8 cellular contexts compared by ENCODE assay signal in genomic region chr17:79919164-79919585, GRCh38.
A peak's percentile ranks its signal among the peaks of the same experiment; 100 is the strongest.
DNase-seq lines count a peak whose midpoint lies in the region; ATAC-seq and TF ChIP-seq lines count a peak whose summit lies in the region.

No MANE protein-coding gene starts in this region.

- CTCF ChIA-PET in MCF 10A (lab: Yijun Ruan, JAX): interaction anchor here (0.6 to 2.4 kb wide), 8 partner anchors 75 to 749 kb away, joined by 3 to 16 read pairs (median 3); partner anchors contain the start of gene CBX4

- H3K9me3 Mint-ChIP-seq in MCF 10A (ENCODE audit: unreplicated experiment) (no peaks in the 10 kb centered on the region), HFFc6 (no peaks in the 10 kb centered on the region)
- H3K9me3 Mint-ChIP-seq in effector memory CD8-positive, alpha-beta T cell: no peaks in the 10 kb centered on the region

- TF ChIP-seq POLR2A in suprapubic skin (IDR thresholded peaks at IDR 0.05): no peak

- BruUV-seq in MCF 10A (replicated peaks; lab: Mats Ljungman, UMichigan): no TSS peak

- H3K9me3 ChIP-seq in suprapubic skin: no peaks in the 10 kb centered on the region

- H3K4me3 ChIP-seq in kidney epithelial cell (ENCODE audit: low read depth, low read length) (no peak overlapping the region), suprapubic skin (peak overlapping the region; percentile 15)

- peaks cover 30% of the 10 kb centered on the region for H3K4me1 ChIP-seq in suprapubic skin

- ATAC-seq in effector memory CD8-positive, alpha-beta T cell (replicated peaks): no peak

- peak in 63 of 76 experiments; percentile 7 to 89 (median 76) for DNase-seq in HUDEP-2 (lab: John Stamatoyannopoulos, UW; ENCODE audit: unreplicated experiment in 76 of 76)
- DNase-seq in MCF 10A (ENCODE audit: unreplicated experiment): peak; percentile 98
- peak; percentile 23 for DNase-seq in kidney epithelial cell (ENCODE audit: low read depth)
- no peak for DNase-seq in suprapubic skin (ENCODE audit: low spot score in 2 of 2)
- DNase-seq in effector memory CD8-positive, alpha-beta T cell: no peak
- no peak for DNase-seq in HFFc6
- DNase-seq in Kasumi-1 (lab: John Stamatoyannopoulos, UW): no peak
- DNase-seq in NCI-H1048 (lab: John Stamatoyannopoulos, UW): no peak

- intact Hi-C loops in MCF 10A (cut with micrococcal nuclease): loop anchor here (1.0 to 5.0 kb wide), 2 partner anchors 67 to 72 kb away; no protein-coding TSS in a partner anchor

- no peak overlapping the region for H3K27ac Mint-ChIP-seq in MCF 10A (ENCODE audit: low read depth, unreplicated experiment)
- H3K27ac Mint-ChIP-seq in effector memory CD8-positive, alpha-beta T cell: no peak overlapping the region
- no peak overlapping the region for H3K27ac Mint-ChIP-seq in HFFc6

- H3K36me3 ChIP-seq in kidney epithelial cell (ENCODE audit: control insufficient read depth, insufficient read depth, low read length) (no peaks in the 10 kb centered on the region), suprapubic skin (no peaks in the 10 kb centered on the region)

- H3K27ac ChIP-seq in suprapubic skin: no peak overlapping the region

- no peak for TF ChIP-seq EP300 in suprapubic skin (IDR thresholded peaks at IDR 0.05)

- WGBS in suprapubic skin: 50% methylated on average over 6 of the region's 17 CpGs

- H3K4me1 Mint-ChIP-seq in MCF 10A (ENCODE audit: insufficient read depth, unreplicated experiment) (peaks cover 19% of the 10 kb centered on the region), HFFc6 (ENCODE audit: low read depth) (no peaks in the 10 kb centered on the region)
- H3K4me1 Mint-ChIP-seq in effector memory CD8-positive, alpha-beta T cell (ENCODE audit: low read depth in 2 of 2): peaks cover 0 to 5% of the 10 kb centered on the region in 2 donors

- no peaks in the 10 kb centered on the region for H3K36me3 Mint-ChIP-seq in MCF 10A (ENCODE audit: insufficient read depth, unreplicated experiment)
- H3K36me3 Mint-ChIP-seq in effector memory CD8-positive, alpha-beta T cell (ENCODE audit: insufficient read depth): no peaks in the 10 kb centered on the region
- no peaks in the 10 kb centered on the region for H3K36me3 Mint-ChIP-seq in HFFc6 (ENCODE audit: low read depth)

- H3K4me3 Mint-ChIP-seq in MCF 10A (ENCODE audit: unreplicated experiment): peak overlapping the region; percentile 30
- no peak overlapping the region for H3K4me3 Mint-ChIP-seq in effector memory CD8-positive, alpha-beta T cell
- no peak overlapping the region for H3K4me3 Mint-ChIP-seq in HFFc6

- POLR2A ChIA-PET in MCF 10A (lab: Yijun Ruan, JAX): interaction anchor here (0.6 to 2.3 kb wide), 14 partner anchors 12 to 334 kb away, joined by 3 to 17 read pairs (median 5); partner anchors contain the start of genes CBX4 and CBX8

- TF ChIP-seq CTCF in MCF 10A (IDR thresholded peaks at IDR 0.05; ENCODE audit: unreplicated experiment) (no peak), kidney epithelial cell (IDR thresholded peaks at IDR 0.05; ENCODE audit: insufficient read depth, low read length, poor library complexity, severe bottlenecking) (no peak), suprapubic skin (IDR thresholded peaks at IDR 0.05) (no peak), HFFc6 (IDR thresholded peaks at IDR 0.05) (no peak)

- H3K27me3 ChIP-seq in kidney epithelial cell (ENCODE audit: control insufficient read depth, insufficient read depth, low read length): peaks cover 56% of the 10 kb centered on the region
- peaks cover 57% of the 10 kb centered on the region for H3K27me3 ChIP-seq in suprapubic skin

- H3K27me3 Mint-ChIP-seq in MCF 10A (ENCODE audit: insufficient read depth, unreplicated experiment) (no peaks in the 10 kb centered on the region), HFFc6 (ENCODE audit: insufficient read depth) (peaks cover 31% of the 10 kb centered on the region)
- H3K27me3 Mint-ChIP-seq in effector memory CD8-positive, alpha-beta T cell: peaks cover 25 to 57% of the 10 kb centered on the region in 2 donors

Comparison
In these comparisons a context has a peak if more than half of its experiments do, and no peak if none do; other contexts are left out.
1. DNase-seq: peak in HUDEP-2 (63 of 76), MCF 10A (single experiment) and kidney epithelial cell (single experiment); none in suprapubic skin (0 of 2), effector memory CD8-positive, alpha-beta T cell (0 of 3), HFFc6 (single experiment), Kasumi-1 (0 of 2) and NCI-H1048 (single experiment).